Comparison of ENCODE assay signal across 9 cellular contexts in the genomic region with DNA sequence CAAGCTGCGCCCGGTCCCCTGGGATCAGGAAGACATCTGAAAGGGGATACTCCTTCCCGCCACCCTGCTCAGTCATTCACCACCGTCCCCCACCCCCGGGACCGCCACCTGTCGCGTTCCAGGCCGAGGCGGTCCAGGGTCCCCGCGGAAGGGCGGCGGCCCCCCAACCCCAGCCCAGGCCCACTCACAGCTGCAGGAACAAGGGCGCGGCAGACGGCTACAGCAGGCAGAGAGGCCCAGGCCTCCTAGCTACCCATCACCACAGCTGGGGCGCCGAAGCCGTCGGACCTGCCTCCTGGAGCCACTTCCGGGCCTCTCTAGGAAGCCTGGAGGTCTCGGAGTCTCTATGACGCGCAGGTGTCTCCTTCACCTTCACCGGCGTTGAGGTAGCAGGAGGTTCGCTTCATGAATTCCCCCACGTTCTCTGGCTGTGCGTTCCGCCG. TPM values are rescaled to one million over a fixed set of nuclear protein-coding genes. Genes with fewer than 3 reads are reported as not detected.
DNase-seq lines count a peak whose midpoint lies in the region; ATAC-seq and TF ChIP-seq lines count a peak whose summit lies in the region.
"Had no signal": no experiment of that assay in that cellular context is flagged by ENCODE, and none has a peak within 500 bp of the region (broad histone marks: within the 10 kb centered on the region; RNA-seq: fewer than 3 reads in every experiment).

A gene with protein sequence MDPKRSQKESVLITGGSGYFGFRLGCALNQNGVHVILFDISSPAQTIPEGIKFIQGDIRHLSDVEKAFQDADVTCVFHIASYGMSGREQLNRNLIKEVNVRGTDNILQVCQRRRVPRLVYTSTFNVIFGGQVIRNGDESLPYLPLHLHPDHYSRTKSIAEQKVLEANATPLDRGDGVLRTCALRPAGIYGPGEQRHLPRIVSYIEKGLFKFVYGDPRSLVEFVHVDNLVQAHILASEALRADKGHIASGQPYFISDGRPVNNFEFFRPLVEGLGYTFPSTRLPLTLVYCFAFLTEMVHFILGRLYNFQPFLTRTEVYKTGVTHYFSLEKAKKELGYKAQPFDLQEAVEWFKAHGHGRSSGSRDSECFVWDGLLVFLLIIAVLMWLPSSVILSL (minus strand): TSS at position 272 of the 443 bp plus-strand sequence. CDS start 10,612 bp downstream, outside the sequence.

- POLR2A ChIA-PET in RWPE1 (lab: Yijun Ruan, JAX; ENCODE audit: low non-redundant PET): no interaction called here

- peaks cover 16% of the 10 kb centered on the region for H3K27me3 ChIP-seq in mononuclear cell (ENCODE audit: insufficient read depth, low read length)

- H3K4me1 ChIP-seq in mononuclear cell (ENCODE audit: insufficient read depth, low read length): peaks cover 10% of the 10 kb centered on the region

- peaks cover 6% of the 10 kb centered on the region for H3K27me3 Mint-ChIP-seq in activated naive CD8-positive, alpha-beta T cell treated with anti-CD3 and anti-CD28 coated beads for 36 hours
- peaks cover 23% of the 10 kb centered on the region for H3K27me3 Mint-ChIP-seq in stimulated activated naive CD8-positive, alpha-beta T cell treated with anti-CD3 and anti-CD28 coated beads, Interleukin-15, Interleukin-2, amounts not matched to agents 100 ng/mL and 50 ng/mL, for 24 hours

- peaks cover 17% of the 10 kb centered on the region for H3K9me3 Mint-ChIP-seq in activated naive CD8-positive, alpha-beta T cell treated with anti-CD3 and anti-CD28 coated beads for 36 hours
- peaks cover 27% of the 10 kb centered on the region for H3K9me3 Mint-ChIP-seq in stimulated activated naive CD8-positive, alpha-beta T cell treated with anti-CD3 and anti-CD28 coated beads, Interleukin-15, Interleukin-2, amounts not matched to agents 100 ng/mL and 50 ng/mL, for 24 hours

- H3K27ac ChIP-seq in RWPE1: peak within 1 kb of the TSS; percentile 48

- H3K4me1 Mint-ChIP-seq in activated naive CD8-positive, alpha-beta T cell treated with anti-CD3 and anti-CD28 coated beads for 36 hours: peaks cover 17% of the 10 kb centered on the region
- peaks cover 18% of the 10 kb centered on the region for H3K4me1 Mint-ChIP-seq in stimulated activated naive CD8-positive, alpha-beta T cell treated with anti-CD3 and anti-CD28 coated beads, Interleukin-15, Interleukin-2, amounts not matched to agents 100 ng/mL and 50 ng/mL, for 24 hours (ENCODE audit: low read depth)

- TF ChIP-seq CTCF in RWPE1 (conservative IDR thresholded peaks at IDR 0.05; ENCODE audit: low read depth): no peak

- peak within 1 kb of the TSS; percentile 83 for H3K4me3 Mint-ChIP-seq in activated naive CD8-positive, alpha-beta T cell treated with anti-CD3 and anti-CD28 coated beads for 36 hours
- H3K4me3 Mint-ChIP-seq in stimulated activated naive CD8-positive, alpha-beta T cell treated with anti-CD3 and anti-CD28 coated beads, Interleukin-15, Interleukin-2, amounts not matched to agents 100 ng/mL and 50 ng/mL, for 24 hours: peak within 1 kb of the TSS; percentile 78

- ATAC-seq in GM18909 (IDR thresholded peaks at IDR 0.05; ENCODE audit: poor library complexity, unreplicated experiment) (peak; percentile 97), HG03159 (IDR thresholded peaks at IDR 0.05; ENCODE audit: unreplicated experiment) (peak; percentile 89)

- peaks cover 40% of the 10 kb centered on the region for H3K36me3 Mint-ChIP-seq in activated naive CD8-positive, alpha-beta T cell treated with anti-CD3 and anti-CD28 coated beads for 36 hours
- H3K36me3 Mint-ChIP-seq in stimulated activated naive CD8-positive, alpha-beta T cell treated with anti-CD3 and anti-CD28 coated beads, Interleukin-15, Interleukin-2, amounts not matched to agents 100 ng/mL and 50 ng/mL, for 24 hours (ENCODE audit: low read depth): peaks cover 11% of the 10 kb centered on the region

- peak within 1 kb of the TSS; percentile 73 for H3K27ac Mint-ChIP-seq in activated naive CD8-positive, alpha-beta T cell treated with anti-CD3 and anti-CD28 coated beads for 36 hours
- peak within 1 kb of the TSS; percentile 75 for H3K27ac Mint-ChIP-seq in stimulated activated naive CD8-positive, alpha-beta T cell treated with anti-CD3 and anti-CD28 coated beads, Interleukin-15, Interleukin-2, amounts not matched to agents 100 ng/mL and 50 ng/mL, for 24 hours

- DNase-seq in RWPE1 (ENCODE audit: low spot score) (peak; percentile 79), amygdala (lab: John Stamatoyannopoulos, UW) (no peak), T1000 (lab: John Stamatoyannopoulos, UW) (no peak)
- DNase-seq in activated naive CD8-positive, alpha-beta T cell treated with anti-CD3 and anti-CD28 coated beads for 36 hours: peak; percentile 75

- CTCF ChIA-PET in RWPE1 (lab: Yijun Ruan, JAX): interaction anchor here (0.7 to 0.9 kb wide), 2 partner anchors 11 to 15 kb away, joined by 3 to 4 read pairs; no protein-coding TSS in a partner anchor

- no peaks in the 10 kb centered on the region for H3K9me3 ChIP-seq in mononuclear cell (ENCODE audit: low read depth, low read length)

- peak within 1 kb of the TSS; percentile 48 for H3K4me3 ChIP-seq in mononuclear cell (ENCODE audit: low read length)

RNA-seq across cellular contexts. Expression of the gene that starts here (rescaled TPM):
- total RNA-seq in activated naive CD8-positive, alpha-beta T cell treated with anti-CD3 and anti-CD28 coated beads for 36 hours: 10 to 100 TPM; 11.4 to 12.5 TPM
- 2.8 TPM for total RNA-seq in mononuclear cell
- total RNA-seq: SK-MEL-5 had no signal

Comparison
In these comparisons a context has a peak if more than half of its experiments do, and no peak if none do; other contexts are left out.
1. DNase-seq: peak in RWPE1 (single experiment) and activated naive CD8-positive, alpha-beta T cell treated with anti-CD3 and anti-CD28 coated beads for 36 hours (single experiment); none in amygdala (0 of 56) and T1000 (single experiment).